In genomic region chr19:40686882-40687524, GRCh38 we compare ENCODE assay signal across 17 cellular contexts. TPM values are rescaled to one million over a fixed set of nuclear protein-coding genes. Genes with fewer than 3 reads are reported as not detected.
DNase-seq lines count a peak whose midpoint lies in the region; ATAC-seq and TF ChIP-seq lines count a peak whose summit lies in the region.
"Had no signal": no experiment of that assay in that cellular context is flagged by ENCODE, and none has a peak within 500 bp of the region (broad histone marks: within the 10 kb centered on the region; RNA-seq: fewer than 3 reads in every experiment).

No MANE protein-coding gene starts in this region.

- H2AK5ac ChIP-seq in mesenchymal stem cell (ENCODE audit: low read length, severe bottlenecking): no peak overlapping the region

- H2BK12ac ChIP-seq in mesenchymal stem cell (ENCODE audit: low read length in 2 of 2): no peak overlapping the region

- H3K9me3 ChIP-seq in mesenchymal stem cell (ENCODE audit: control insufficient read depth, low read length) (no peaks in the 10 kb centered on the region), thoracic aorta (no peaks in the 10 kb centered on the region)
- H3K9me3 ChIP-seq: body of pancreas, left lung had no signal

- H3K4me1 ChIP-seq in mesenchymal stem cell (ENCODE audit: control insufficient read depth, insufficient read depth, low read depth, low read length) (peaks cover 26% of the 10 kb centered on the region), thoracic aorta (ENCODE audit: control insufficient read depth in 1 of 2, low read depth in 2 of 2) (peaks cover 3 to 32% of the 10 kb centered on the region in 2 donors)

- H3K79me1 ChIP-seq in mesenchymal stem cell (replicated peaks; ENCODE audit: low read length, poor library complexity, severe bottlenecking): peaks cover 24% of the 10 kb centered on the region

- WGBS in mesenchymal stem cell: 97% methylated on average over 14 of the region's 14 CpGs

- in situ Hi-C loops in brain microvascular endothelial cell (cut with HindIII; ENCODE audit: low pct_ligation_motif_present, low sequenced_read_pairs): no loop called here

- H3K27ac ChIP-seq in brain microvascular endothelial cell: peak overlapping the region; percentile 22
- H3K27ac ChIP-seq in mesenchymal stem cell (ENCODE audit: low read length, poor library complexity, severe bottlenecking): no peak overlapping the region
- H3K27ac ChIP-seq in thoracic aorta: peak overlapping the region; percentile 48 to 58
- H3K27ac ChIP-seq: left lung had no signal

- no peak overlapping the region for H2BK120ac ChIP-seq in mesenchymal stem cell (ENCODE audit: low read depth, low read length)

- H3K27me3 ChIP-seq in brain microvascular endothelial cell (replicated peaks) (no peaks in the 10 kb centered on the region), mesenchymal stem cell (ENCODE audit: control insufficient read depth in 1 of 2, insufficient read depth in 1 of 2, low read length in 2 of 2) (no peaks in the 10 kb centered on the region), thoracic aorta (replicated peaks; ENCODE audit: insufficient read depth) (no peaks in the 10 kb centered on the region)
- H3K27me3 ChIP-seq: body of pancreas, dorsolateral prefrontal cortex, left lung had no signal

- DNase-seq in NCI-H1105 treated with DMSO at 0.1 percent for 48 hours (lab: John Stamatoyannopoulos, UW): peak; percentile 8
- DNase-seq in NCI-H1105 (lab: John Stamatoyannopoulos, UW): no peak
- no peak for DNase-seq in brain microvascular endothelial cell
- DNase-seq in mesenchymal stem cell: no peak
- no peak for DNase-seq in thoracic aorta (ENCODE audit: low spot score)
- no peak for DNase-seq in NCI-H1048 (lab: John Stamatoyannopoulos, UW)
- no peak for DNase-seq in activated T-cell treated with anti-CD3 and anti-CD28 coated beads, Interleukin-2, amount 50 U/mL, for 1 hour
- DNase-seq: activated CD8-positive, alpha-beta memory T cell treated with anti-CD3 and anti-CD28 coated beads, Interleukin-2, amount 10 ng/mL, durations not matched to agents 7 days and 5 days; CD4-positive, alpha-beta memory T cell; naive thymus-derived CD4-positive, alpha-beta T cell; NCI-H2029 treated with DMSO at 0.1 percent for 48 hours; NCI-H82 had no signal

- ATAC-seq in thoracic aorta (ENCODE audit: insufficient number of reproducible peaks, low FRiP score, low read depth): no peak
- no peak for ATAC-seq in HG03520 (IDR thresholded peaks at IDR 0.05; ENCODE audit: unreplicated experiment)
- ATAC-seq: activated CD8-positive, alpha-beta memory T cell treated with anti-CD3 and anti-CD28 coated beads, Interleukin-2, amount 10 ng/mL, durations not matched to agents 7 days and 5 days; body of pancreas; left lung; T-cell had no signal

- no peak overlapping the region for H3K18ac ChIP-seq in mesenchymal stem cell (ENCODE audit: low read depth in 1 of 2, low read length in 2 of 2)

- no peak overlapping the region for H2BK5ac ChIP-seq in mesenchymal stem cell (ENCODE audit: low read depth, low read length, poor library complexity, severe bottlenecking)

- TF ChIP-seq CTCF in brain microvascular endothelial cell (IDR thresholded peaks at IDR 0.05; ENCODE audit: low read depth, low read length, missing control alignments) (no peak), thoracic aorta (IDR thresholded peaks at IDR 0.05) (no peak)

- H3K36me3 ChIP-seq in brain microvascular endothelial cell (replicated peaks) (peaks cover 43% of the 10 kb centered on the region), mesenchymal stem cell (ENCODE audit: control insufficient read depth in 1 of 2, insufficient read depth in 2 of 2, low read depth in 1 of 2, low read length in 2 of 2) (peaks cover 46 to 60% of the 10 kb centered on the region in 2 experiments), thoracic aorta (peaks cover 37% of the 10 kb centered on the region)

- peak overlapping the region; percentile 54 for H2BK15ac ChIP-seq in mesenchymal stem cell (ENCODE audit: low read depth, poor library complexity, severe bottlenecking)

- H3K9ac ChIP-seq in mesenchymal stem cell (ENCODE audit: low read length): peak overlapping the region; percentile 40

- peak overlapping the region in 1 of 2 experiments; percentile 41 for H3K23ac ChIP-seq in mesenchymal stem cell (ENCODE audit: low read length in 2 of 2)

- no peak overlapping the region for H4K91ac ChIP-seq in mesenchymal stem cell (ENCODE audit: low read length)

- H3K4ac ChIP-seq in mesenchymal stem cell (ENCODE audit: low read depth in 1 of 2, low read length in 2 of 2): no peak overlapping the region

- no peak overlapping the region for H3K4me2 ChIP-seq in mesenchymal stem cell (ENCODE audit: low read length, poor library complexity, severe bottlenecking)

- no peak overlapping the region for H3K4me3 ChIP-seq in brain microvascular endothelial cell (ENCODE audit: low read depth, low read length)
- H3K4me3 ChIP-seq in mesenchymal stem cell (ENCODE audit: insufficient read depth in 1 of 2, low read depth in 1 of 2, low read length in 2 of 2): no peak overlapping the region
- H3K4me3 ChIP-seq in thoracic aorta: peak overlapping the region; percentile 11
- H3K4me3 ChIP-seq: body of pancreas, left lung had no signal

- H3K14ac ChIP-seq in mesenchymal stem cell (ENCODE audit: low read length in 2 of 2): no peak overlapping the region

- no peak overlapping the region for H4K8ac ChIP-seq in mesenchymal stem cell (ENCODE audit: low read length)

- no peak overlapping the region for H2AFZ ChIP-seq in mesenchymal stem cell (ENCODE audit: low read depth, low read length)

RNA-seq across cellular contexts. Expression of gene NUMBL, which starts 3.4 kb away (rescaled TPM):
- 35.4 TPM for polyA plus RNA-seq in mesenchymal stem cell (2013, experiment 1 of 2)
- polyA plus RNA-seq in mesenchymal stem cell (2013, experiment 2 of 2): 35.3 TPM
- total RNA-seq in thoracic aorta: 100 to 1,000 TPM; 101 to 133 TPM

RNA-seq across cellular contexts. Expression of gene COQ8B, which starts 29.7 kb away (rescaled TPM):
- polyA plus RNA-seq in mesenchymal stem cell (2013, experiment 1 of 2): 12.5 TPM
- polyA plus RNA-seq in mesenchymal stem cell (2013, experiment 2 of 2): 12.4 TPM
- total RNA-seq in thoracic aorta: 100 to 1,000 TPM in 1 of 2 donors, 10 to 100 TPM in 1; 53.6 to 127 TPM

RNA-seq across cellular contexts. Expression of gene ITPKC, which starts 29.9 kb away (rescaled TPM):
- polyA plus RNA-seq in mesenchymal stem cell (2013, experiment 1 of 2): 8.5 TPM
- polyA plus RNA-seq in mesenchymal stem cell (2013, experiment 2 of 2): 8.0 TPM
- 10 to 100 TPM; 45.4 to 79.4 TPM for total RNA-seq in thoracic aorta
